ENCODE assay signal across 20 cellular contexts in genomic region chr4:30744386-30744785, GRCh38. TPM values are rescaled to one million over a fixed set of nuclear protein-coding genes. Genes with fewer than 3 reads are reported as not detected.
"Had no signal": no experiment of that assay in that cellular context is flagged by ENCODE, and none has a peak within 500 bp of the region (broad histone marks: within the 10 kb centered on the region; RNA-seq: fewer than 3 reads in every experiment).

No MANE protein-coding gene starts in this region.

- H3K27me3 Mint-ChIP-seq: activated naive CD4-positive, alpha-beta T cell treated with anti-CD3 and anti-CD28 coated beads, Interleukin-2, amount 10 ng/mL, durations not matched to agents 7 days and 5 days; central memory CD8-positive, alpha-beta T cell; memory B cell; natural killer cell treated with Interleukin-12 subunit alpha and Interleukin-12 subunit beta and Interleukin-15 and Interleukin-18, amount 100 ng/mL, for 72 hours had no signal

- ATAC-seq: left lobe of liver; natural killer cell treated with Interleukin-12 subunit alpha and Interleukin-12 subunit beta and Interleukin-15 and Interleukin-18, amount 100 ng/mL, for 72 hours had no signal

- H3K4me3 ChIP-seq: SK-N-MC, transverse colon had no signal

- H3K4me1 Mint-ChIP-seq: activated naive CD4-positive, alpha-beta T cell treated with anti-CD3 and anti-CD28 coated beads, Interleukin-2, amount 10 ng/mL, durations not matched to agents 7 days and 5 days; central memory CD8-positive, alpha-beta T cell; memory B cell had no signal

- H3K4me1 ChIP-seq: transverse colon had no signal

- DNase-seq: activated CD4-positive, alpha-beta T cell treated with anti-CD3 and anti-CD28 coated beads for 1 hour; activated CD4-positive, alpha-beta T cell treated with anti-CD3 and anti-CD28 coated beads, Interleukin-2, amount 50 U/mL, for 4 hours; activated naive CD4-positive, alpha-beta T cell treated with anti-CD3 and anti-CD28 coated beads, Interleukin-2, amount 10 ng/mL, durations not matched to agents 7 days and 5 days; cortex of kidney; effector CD8-positive, alpha-beta T cell; posterior cingulate gyrus; small intestine; stimulated activated CD4-positive, alpha-beta T cell treated with anti-CD3 and anti-CD28 coated beads, Interleukin-4, amount 100 ng/mL, for 24 hours; stimulated activated naive CD4-positive, alpha-beta T cell; T-helper 1 cell; T1000; transverse colon had no signal

- H3K27ac Mint-ChIP-seq: activated naive CD4-positive, alpha-beta T cell treated with anti-CD3 and anti-CD28 coated beads, Interleukin-2, amount 10 ng/mL, durations not matched to agents 7 days and 5 days; activated T-helper 2 cell treated with anti-CD3 and anti-CD28 coated beads, Interferon-gamma antibody, Interleukin-2, Interleukin-4, amounts not matched to agents 10 μg/mL and 5 μg/mL and 100 μg/mL, durations not matched to agents 14 hours and 24 hours and 36 hours; memory B cell; natural killer cell treated with Interleukin-12 subunit alpha and Interleukin-12 subunit beta and Interleukin-15 and Interleukin-18, amount 100 ng/mL, for 72 hours had no signal

- FAIRE-seq: islet of Langerhans, small intestine had no signal

- H3K27me3 ChIP-seq: transverse colon had no signal

- H3K27ac ChIP-seq: SK-N-MC, VCaP had no signal

- H3K9me3 Mint-ChIP-seq: activated naive CD4-positive, alpha-beta T cell treated with anti-CD3 and anti-CD28 coated beads, Interleukin-2, amount 10 ng/mL, durations not matched to agents 7 days and 5 days; activated T-helper 2 cell treated with anti-CD3 and anti-CD28 coated beads, Interferon-gamma antibody, Interleukin-2, Interleukin-4, amounts not matched to agents 10 μg/mL and 5 μg/mL and 100 μg/mL, durations not matched to agents 14 hours and 24 hours and 36 hours; memory B cell; natural killer cell treated with Interleukin-12 subunit alpha and Interleukin-12 subunit beta and Interleukin-15 and Interleukin-18, amount 100 ng/mL, for 72 hours had no signal

- H3K9me3 ChIP-seq: transverse colon had no signal

- H3K4me3 Mint-ChIP-seq: activated naive CD4-positive, alpha-beta T cell treated with anti-CD3 and anti-CD28 coated beads, Interleukin-2, amount 10 ng/mL, durations not matched to agents 7 days and 5 days; central memory CD8-positive, alpha-beta T cell; memory B cell; natural killer cell treated with Interleukin-12 subunit alpha and Interleukin-12 subunit beta and Interleukin-15 and Interleukin-18, amount 100 ng/mL, for 72 hours had no signal

- H3K36me3 ChIP-seq: transverse colon had no signal

- H3K36me3 Mint-ChIP-seq: activated naive CD4-positive, alpha-beta T cell treated with anti-CD3 and anti-CD28 coated beads, Interleukin-2, amount 10 ng/mL, durations not matched to agents 7 days and 5 days; memory B cell; natural killer cell treated with Interleukin-12 subunit alpha and Interleukin-12 subunit beta and Interleukin-15 and Interleukin-18, amount 100 ng/mL, for 72 hours had no signal

RNA-seq across cellular contexts. Expression of gene PCDH7, which starts 24.2 kb away (rescaled TPM):
- total RNA-seq: activated T-helper 2 cell treated with anti-CD3 and anti-CD28 coated beads, Interferon-gamma antibody, Interleukin-2, Interleukin-4, amounts not matched to agents 10 μg/mL and 5 μg/mL and 100 μg/mL, durations not matched to agents 14 hours and 24 hours and 36 hours; natural killer cell treated with Interleukin-12 subunit alpha and Interleukin-12 subunit beta and Interleukin-15 and Interleukin-18, amount 100 ng/mL, for 72 hours had no signal
